Comparison of ENCODE assay signal across 16 cellular contexts in genomic region chr22:50738649-50739227, GRCh38. TPM values are rescaled to one million over a fixed set of nuclear protein-coding genes. Genes with fewer than 3 reads are reported as not detected.
"Had no signal": no experiment of that assay in that cellular context is flagged by ENCODE, and none has a peak within 500 bp of the region (broad histone marks: within the 10 kb centered on the region; RNA-seq: fewer than 3 reads in every experiment).

No MANE protein-coding gene starts in this region.

- H3K36me3 ChIP-seq: ascending aorta, esophagus muscularis mucosa, left ventricle myocardium inferior, right lobe of liver, uterus had no signal

- DNase-seq: activated CD4-positive, alpha-beta T cell treated with anti-CD3 and anti-CD28 coated beads, Interleukin-2, amount 50 U/mL, for 4 hours; activated CD4-positive, CD25-positive, alpha-beta regulatory T cell; activated naive CD4-positive, alpha-beta T cell treated with Interleukin-2 at 50 U/mL for 16 hours; left ventricle myocardium inferior; naive thymus-derived CD4-positive, alpha-beta T cell; right lobe of liver; uterus had no signal

- H3K27me3 ChIP-seq: ascending aorta, right lobe of liver, uterus had no signal

- H3K4me1 ChIP-seq: ascending aorta, psoas muscle, right lobe of liver, uterus had no signal

- H3K27ac Mint-ChIP-seq: activated T-helper 1 cell treated with anti-CD3 and anti-CD28 coated beads, Interleukin-12 subunit alpha, Interleukin-12 subunit beta, Interleukin-2, Interleukin-4 antibody, amounts not matched to agents 30 ng/mL and 10 ng/mL and 1 ng/mL, durations not matched to agents 14 hours and 24 hours and 36 hours; naive thymus-derived CD4-positive, alpha-beta T cell had no signal

- H3K9me3 Mint-ChIP-seq: activated T-helper 1 cell treated with anti-CD3 and anti-CD28 coated beads, Interleukin-12 subunit alpha, Interleukin-12 subunit beta, Interleukin-2, Interleukin-4 antibody, amounts not matched to agents 30 ng/mL and 10 ng/mL and 1 ng/mL, durations not matched to agents 14 hours and 24 hours and 36 hours; naive thymus-derived CD4-positive, alpha-beta T cell had no signal

- H3K4me1 Mint-ChIP-seq: naive thymus-derived CD4-positive, alpha-beta T cell had no signal

- H3K4me3 ChIP-seq: ascending aorta, esophagus muscularis mucosa, hepatocyte, left ventricle myocardium inferior, mucosa of descending colon, psoas muscle, right lobe of liver, SK-N-MC, uterus had no signal

- H3K4me3 Mint-ChIP-seq: activated T-helper 1 cell treated with anti-CD3 and anti-CD28 coated beads, Interleukin-12 subunit alpha, Interleukin-12 subunit beta, Interleukin-2, Interleukin-4 antibody, amounts not matched to agents 30 ng/mL and 10 ng/mL and 1 ng/mL, durations not matched to agents 14 hours and 24 hours and 36 hours; naive thymus-derived CD4-positive, alpha-beta T cell had no signal

- H3K9me3 ChIP-seq: ascending aorta, esophagus muscularis mucosa, left ventricle myocardium inferior, mucosa of descending colon, psoas muscle, right lobe of liver, uterus had no signal

- ATAC-seq: mucosa of descending colon; naive thymus-derived CD4-positive, alpha-beta T cell; right lobe of liver had no signal

- H3K36me3 Mint-ChIP-seq: naive thymus-derived CD4-positive, alpha-beta T cell had no signal

- H3K27ac ChIP-seq: ascending aorta, esophagus muscularis mucosa, hepatocyte, left ventricle myocardium inferior, psoas muscle, right lobe of liver, SK-N-MC, uterus had no signal

RNA-seq across cellular contexts. Expression of gene ACR, which starts 0.7 kb away (rescaled TPM):
- total RNA-seq: activated T-helper 1 cell treated with anti-CD3 and anti-CD28 coated beads, Interleukin-12 subunit alpha, Interleukin-12 subunit beta, Interleukin-2, Interleukin-4 antibody, amounts not matched to agents 30 ng/mL and 10 ng/mL and 1 ng/mL, durations not matched to agents 14 hours and 24 hours and 36 hours; ascending aorta; bronchial epithelial cell; hepatocyte; kidney epithelial cell; naive thymus-derived CD4-positive, alpha-beta T cell had no signal
